19 cellular contexts compared by ENCODE assay signal in genomic region chr7:46494441-46494840, GRCh38.
DNase-seq lines count a peak whose midpoint lies in the region; ATAC-seq and TF ChIP-seq lines count a peak whose summit lies in the region.
"Had no signal": no experiment of that assay in that cellular context is flagged by ENCODE, and none has a peak within 500 bp of the region (broad histone marks: within the 10 kb centered on the region; RNA-seq: fewer than 3 reads in every experiment).

No MANE protein-coding gene starts in this region.

- TF ChIP-seq POLR2A in upper lobe of left lung (IDR thresholded peaks at IDR 0.05), result no peak
- TF ChIP-seq POLR2A in uterus (IDR thresholded peaks at IDR 0.05), result no peak

- H3K36me3 ChIP-seq in GM23248 (ENCODE audit: low read depth) (no peaks in the 10 kb centered on the region), mesenchymal stem cell (ENCODE audit: control insufficient read depth in 1 of 2, insufficient read depth in 2 of 2, low read depth in 1 of 2, low read length in 2 of 2) (no peaks in the 10 kb centered on the region), upper lobe of left lung (no peaks in the 10 kb centered on the region), uterus (no peaks in the 10 kb centered on the region)

- DNase-seq in GM23248 (peak; percentile 27), chondrocyte (ENCODE audit: low spot score) (no peak), mesenchymal stem cell (no peak), T-helper 1 cell (no peak), upper lobe of left lung (no peak), SIG-M5 (lab: John Stamatoyannopoulos, UW) (no peak), uterus (no peak)
- DNase-seq: ACHN; Caco-2; CD4-positive, alpha-beta T cell; DMS53; DND-41; GDM1; GOT3; H7; KG1 had no signal

- no peak overlapping the region for H3K4ac ChIP-seq in mesenchymal stem cell (ENCODE audit: low read depth in 1 of 2, low read length in 2 of 2)

- peak overlapping the region; percentile 32 for H3K27ac Mint-ChIP-seq in chondrocyte (ENCODE audit: unreplicated experiment)
- H3K27ac Mint-ChIP-seq: CD4-positive, alpha-beta T cell had no signal

- no peak overlapping the region for H3K14ac ChIP-seq in mesenchymal stem cell (ENCODE audit: low read length in 2 of 2)

- no peak overlapping the region for H3K23ac ChIP-seq in mesenchymal stem cell (ENCODE audit: low read length in 2 of 2)

- H3F3A ChIP-seq in GM23248 (ENCODE audit: insufficient read depth), result peaks cover 18% of the 10 kb centered on the region

- no peak overlapping the region for H3K18ac ChIP-seq in mesenchymal stem cell (ENCODE audit: low read depth in 1 of 2, low read length in 2 of 2)

- H3K4me2 ChIP-seq in GM23248 (ENCODE audit: unreplicated experiment), result no peak overlapping the region
- no peak overlapping the region for H3K4me2 ChIP-seq in mesenchymal stem cell (ENCODE audit: low read length, poor library complexity, severe bottlenecking)

- no peak overlapping the region for H4K91ac ChIP-seq in mesenchymal stem cell (ENCODE audit: low read length)

- peaks cover 10% of the 10 kb centered on the region for H3K36me3 Mint-ChIP-seq in chondrocyte (ENCODE audit: low read depth)

- H2BK15ac ChIP-seq in mesenchymal stem cell (ENCODE audit: low read depth, poor library complexity, severe bottlenecking), result no peak overlapping the region

- H2AK5ac ChIP-seq in mesenchymal stem cell (ENCODE audit: low read length, severe bottlenecking), result no peak overlapping the region

- H3K27ac ChIP-seq in GM23248, result peak overlapping the region; percentile 43
- H3K27ac ChIP-seq in mesenchymal stem cell (ENCODE audit: low read length, poor library complexity, severe bottlenecking), result no peak overlapping the region
- no peak overlapping the region for H3K27ac ChIP-seq in upper lobe of left lung
- peak overlapping the region in 1 of 2 donors; percentile 5 for H3K27ac ChIP-seq in uterus
- H3K27ac ChIP-seq: C4-2B had no signal

- H3K9me2 ChIP-seq in GM23248 (ENCODE audit: insufficient read depth), result no peaks in the 10 kb centered on the region

- H3K9ac ChIP-seq in GM23248 (no peak overlapping the region), mesenchymal stem cell (ENCODE audit: low read length) (peak overlapping the region; percentile 52)

- ATAC-seq in upper lobe of left lung (ENCODE audit: low FRiP score in 2 of 2), result no peak
- ATAC-seq: HCT116, HepG2 had no signal

- no peaks in the 10 kb centered on the region for H3K9me3 ChIP-seq in GM23248 (ENCODE audit: low read depth)
- no peaks in the 10 kb centered on the region for H3K9me3 ChIP-seq in mesenchymal stem cell (ENCODE audit: control insufficient read depth, low read length)
- no peaks in the 10 kb centered on the region for H3K9me3 ChIP-seq in upper lobe of left lung
- peaks cover 0 to 5% of the 10 kb centered on the region in 2 donors for H3K9me3 ChIP-seq in uterus
- H3K9me3 ChIP-seq: Caco-2 had no signal

- in situ Hi-C loops in GM23248 (cut with MboI), result no loop called here

- no peak overlapping the region for H2BK120ac ChIP-seq in mesenchymal stem cell (ENCODE audit: low read depth, low read length)

- peaks cover 27% of the 10 kb centered on the region for H3K9me3 Mint-ChIP-seq in chondrocyte (ENCODE audit: low read depth)

- H3K79me2 ChIP-seq in GM23248 (ENCODE audit: insufficient read depth), result no peaks in the 10 kb centered on the region

- WGBS in GM23248 (ENCODE audit: low coverage in 1 of 2, low lambda C conversion rate in 2 of 2, missing lambda C conversion rate in 2 of 2), 2 experiments, result 58 to 76% methylated on average over 3 of the region's 3 CpGs
- no CpG with 5 or more reads among the region's 3 CpGs for WGBS in mesenchymal stem cell
- WGBS in upper lobe of left lung, 2 donors, result 85 to 94% methylated on average over 3 of the region's 3 CpGs

- peaks cover 15% of the 10 kb centered on the region for H3K4me1 ChIP-seq in GM23248 (ENCODE audit: insufficient read depth)
- no peaks in the 10 kb centered on the region for H3K4me1 ChIP-seq in mesenchymal stem cell (ENCODE audit: control insufficient read depth, insufficient read depth, low read depth, low read length)
- H3K4me1 ChIP-seq in upper lobe of left lung, result no peaks in the 10 kb centered on the region
- H3K4me1 ChIP-seq in uterus, result peaks cover 0 to 4% of the 10 kb centered on the region in 2 donors
- H3K4me1 ChIP-seq: Caco-2 had no signal

- no peak overlapping the region for H3K4me3 ChIP-seq in GM23248
- H3K4me3 ChIP-seq in mesenchymal stem cell (ENCODE audit: insufficient read depth in 1 of 2, low read depth in 1 of 2, low read length in 2 of 2), result no peak overlapping the region
- H3K4me3 ChIP-seq in upper lobe of left lung, result no peak overlapping the region
- no peak overlapping the region for H3K4me3 ChIP-seq in uterus

- H4K8ac ChIP-seq in mesenchymal stem cell (ENCODE audit: low read length), result no peak overlapping the region

- no peaks in the 10 kb centered on the region for H3K79me1 ChIP-seq in mesenchymal stem cell (replicated peaks; ENCODE audit: low read length, poor library complexity, severe bottlenecking)

- H3K4me1 Mint-ChIP-seq in chondrocyte (ENCODE audit: low read depth), result peaks cover 13% of the 10 kb centered on the region

- H2BK12ac ChIP-seq in mesenchymal stem cell (ENCODE audit: low read length in 2 of 2), result no peak overlapping the region

- no peak for TF ChIP-seq CTCF in chondrocyte (IDR thresholded peaks at IDR 0.05)
- no peak for TF ChIP-seq CTCF in upper lobe of left lung (IDR thresholded peaks at IDR 0.05)
- TF ChIP-seq CTCF in uterus (IDR thresholded peaks at IDR 0.05), result no peak

- no peak overlapping the region for H2BK5ac ChIP-seq in mesenchymal stem cell (ENCODE audit: low read depth, low read length, poor library complexity, severe bottlenecking)

- no peak overlapping the region for H3K4me3 Mint-ChIP-seq in chondrocyte (ENCODE audit: unreplicated experiment)
- H3K4me3 Mint-ChIP-seq: CD4-positive, alpha-beta T cell had no signal

- intact Hi-C loops in uterus (cut with DNase I; ENCODE audit: low total_unique reads), result no loop called here

- H4K20me1 ChIP-seq in GM23248 (ENCODE audit: insufficient read depth), result no peaks in the 10 kb centered on the region

- no peaks in the 10 kb centered on the region for H3K27me3 Mint-ChIP-seq in chondrocyte (ENCODE audit: low read depth)
- H3K27me3 Mint-ChIP-seq: CD4-positive, alpha-beta T cell had no signal

- no peak for TF ChIP-seq EP300 in upper lobe of left lung (IDR thresholded peaks at IDR 0.05)

- no peaks in the 10 kb centered on the region for H3K27me3 ChIP-seq in GM23248 (replicated peaks; ENCODE audit: insufficient read depth)
- no peaks in the 10 kb centered on the region for H3K27me3 ChIP-seq in mesenchymal stem cell (ENCODE audit: control insufficient read depth in 1 of 2, insufficient read depth in 1 of 2, low read length in 2 of 2)
- H3K27me3 ChIP-seq in upper lobe of left lung, result no peaks in the 10 kb centered on the region
- no peaks in the 10 kb centered on the region for H3K27me3 ChIP-seq in uterus

- H2AFZ ChIP-seq in GM23248, result no peak overlapping the region
- H2AFZ ChIP-seq in mesenchymal stem cell (ENCODE audit: low read depth, low read length), result no peak overlapping the region
